1 cellular context compared by ENCODE assay signal in the genomic region with DNA sequence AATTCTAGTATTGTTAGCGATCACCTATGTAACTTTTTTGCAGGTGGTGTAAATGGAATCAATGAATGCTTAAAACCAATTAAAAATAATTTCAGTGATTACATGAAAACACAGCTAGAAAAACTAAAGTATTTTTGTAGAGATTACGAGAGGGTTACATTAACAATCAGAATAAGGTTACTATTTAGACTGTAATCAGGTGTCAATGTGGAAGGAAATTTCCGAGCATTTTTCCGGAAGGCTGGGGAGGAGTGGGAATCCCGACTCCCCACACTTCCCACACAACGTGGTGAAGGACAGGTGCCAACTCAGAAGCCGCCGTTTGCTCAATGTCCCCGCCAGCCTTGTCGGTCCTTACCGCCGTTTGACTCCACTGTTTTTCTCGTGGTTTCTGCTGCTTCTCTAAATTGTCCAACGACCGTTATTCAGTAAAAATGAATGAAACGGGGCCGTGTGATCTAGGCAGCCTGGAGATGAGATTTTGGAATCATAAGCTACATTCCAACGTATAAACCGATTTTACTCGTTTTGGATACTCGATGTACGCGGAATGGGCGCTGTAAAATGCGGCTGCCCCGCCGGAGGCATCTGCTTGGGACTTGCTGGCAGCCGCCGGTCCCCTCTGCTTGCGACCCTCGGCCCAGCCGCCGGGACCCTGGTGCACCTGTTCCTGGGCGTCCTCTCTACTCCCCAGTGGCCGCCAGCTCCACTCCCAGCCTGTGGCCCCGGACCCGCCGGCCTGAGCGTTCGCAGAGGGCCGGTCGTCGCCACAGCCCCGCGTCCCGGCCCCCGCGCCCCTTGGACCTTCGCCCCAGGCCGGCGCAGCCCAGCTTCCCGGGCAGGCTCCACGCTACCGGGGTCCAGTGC.
TF ChIP-seq lines count a peak whose summit lies in the region.

No MANE protein-coding gene starts in this region.

TF ChIP-seq in H1, 55 proteins besides CTCF, POLR2A, EP300 and RAD21:
- TF ChIP-seq SUZ12 (IDR thresholded peaks at IDR 0.05; ENCODE audit: low read length) (peak; percentile 72), RNF2 (IDR thresholded peaks at IDR 0.05; ENCODE audit: borderline replicate concordance, low read depth, low read length, missing control alignments, poor library complexity, severe bottlenecking) (peak; percentile 96), CBX8 (IDR thresholded peaks at IDR 0.05; ENCODE audit: borderline replicate concordance, low read depth, low read length) (0 out of 2 replicates have a peak, but pooled peaks have one; percentile 67), EZH2 (IDR thresholded peaks at IDR 0.05; ENCODE audit: low read depth, low read length, severe bottlenecking) (peak; percentile 84)
